1 cellular context compared by ENCODE assay signal in genomic region chr19:35571406-35571965, GRCh38.
TF ChIP-seq lines count a peak whose summit lies in the region.

No MANE protein-coding gene starts in this region.

TF ChIP-seq in K562, 482 proteins besides CTCF, POLR2A, EP300 and RAD21:
- peak; percentile 73 for TF ChIP-seq ATF3 (IDR thresholded peaks at IDR 0.05)
- no peak for TF ChIP-seq ATF3 (CRISPR knock-in tag; conservative IDR thresholded peaks at IDR 0.05)
- TF ChIP-seq FOXA1 (IDR thresholded peaks at IDR 0.05; ENCODE audit: borderline replicate concordance): no peak
- peak; percentile 48; the same call in 1 of the 2 replicates for TF ChIP-seq ATF7 (IDR thresholded peaks at IDR 0.05)
- peak; percentile 16 for TF ChIP-seq MEIS2 (IDR thresholded peaks at IDR 0.05; ENCODE audit: partially characterized antibody)
- TF ChIP-seq ZNF282 (CRISPR knock-in tag; IDR thresholded peaks at IDR 0.05): no peak
- TF ChIP-seq JUND (IDR thresholded peaks at IDR 0.05; ENCODE audit: borderline replicate concordance, low read depth, low read length): no peak
- 0 out of 3 replicates have a peak, but pooled peaks have one; percentile 18 for TF ChIP-seq JUND (tag; IDR thresholded peaks at IDR 0.05; ENCODE audit: borderline replicate concordance, low read depth, low read length)
- TF ChIP-seq PKNOX1 (IDR thresholded peaks at IDR 0.05): peak; percentile 25; the same call in 1 of the 2 replicates
